ENCODE assay signal across 23 cellular contexts in the genomic region with DNA sequence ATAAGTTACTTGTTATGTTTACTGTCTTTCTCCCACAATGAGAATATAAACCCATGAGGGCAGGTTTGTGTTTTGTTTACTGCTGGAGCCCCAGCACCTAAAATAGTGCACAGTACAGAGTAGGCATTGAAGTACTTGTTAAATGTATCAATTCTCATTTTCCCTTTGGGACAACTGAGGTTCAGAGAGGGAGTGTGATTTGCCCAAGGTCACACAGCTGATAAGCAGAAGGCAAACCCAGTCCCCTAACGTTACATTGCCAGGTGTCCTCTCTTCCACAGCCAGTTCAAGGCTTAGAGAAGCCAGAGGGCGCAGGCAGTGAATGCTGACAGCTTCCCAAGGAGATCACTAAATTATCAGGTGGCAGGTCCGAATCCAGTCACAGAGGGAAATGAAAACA. TPM values are rescaled to one million over a fixed set of nuclear protein-coding genes. Genes with fewer than 3 reads are reported as not detected.
"Had no signal": no experiment of that assay in that cellular context is flagged by ENCODE, and none has a peak within 500 bp of the region (broad histone marks: within the 10 kb centered on the region; RNA-seq: fewer than 3 reads in every experiment).

No MANE protein-coding gene starts in this region.

- H3K9me3 ChIP-seq: thyroid gland had no signal

- H3K4me1 Mint-ChIP-seq: mesothelial cell of epicardium had no signal

- H3K27me3 ChIP-seq: foreskin keratinocyte, hepatocyte, thyroid gland had no signal

- DNase-seq: activated gamma-delta T cell treated with Interleukin-2 at 50 U/mL for 16 hours; activated naive CD8-positive, alpha-beta T cell treated with anti-CD3 and anti-CD28 coated beads for 36 hours; activated T-cell treated with anti-CD3 and anti-CD28 coated beads, Interleukin-2, amount 50 U/mL, for 48 hours; anterior cingulate cortex; caudate nucleus; foreskin keratinocyte; nephron progenitor cell; occipital lobe; retina; stimulated activated CD4-positive, alpha-beta T cell treated with anti-CD3 and anti-CD28 coated beads, Interleukin-12 subunit alpha, Interleukin-12 subunit beta, amount 100 ng/mL, for 4 hours; stimulated activated CD4-positive, alpha-beta T cell treated with anti-CD3 and anti-CD28 coated beads, Interleukin-1b, Interleukin-23, amount 100 ng/mL, for 48 hours; stimulated activated CD8-positive, alpha-beta memory T cell treated with anti-CD3 and anti-CD28 coated beads, Interleukin-4, amount 100 ng/mL, for 48 hours; stimulated activated naive CD4-positive, alpha-beta T cell treated with Interleukin-2 at 50 U/mL for 16 hours; SW 1271 had no signal

- H3K4me3 ChIP-seq: hepatocyte, thyroid gland had no signal

- H3K27ac ChIP-seq: foreskin keratinocyte, hepatocyte, thyroid gland had no signal

- H3K27me3 Mint-ChIP-seq: activated naive CD8-positive, alpha-beta T cell treated with anti-CD3 and anti-CD28 coated beads for 36 hours; brain had no signal

- ATAC-seq: foreskin keratinocyte had no signal

- H3K4me2 ChIP-seq: hepatocyte had no signal

- H2AFZ ChIP-seq: hepatocyte had no signal

- H3K79me2 ChIP-seq: hepatocyte had no signal

- H3K9me3 Mint-ChIP-seq: activated naive CD8-positive, alpha-beta T cell treated with anti-CD3 and anti-CD28 coated beads for 36 hours; brain; mesothelial cell of epicardium; nephron progenitor cell had no signal

- H3K27ac Mint-ChIP-seq: activated naive CD8-positive, alpha-beta T cell treated with anti-CD3 and anti-CD28 coated beads for 36 hours; mesothelial cell of epicardium; nephron progenitor cell had no signal

- H3K4me3 Mint-ChIP-seq: activated naive CD8-positive, alpha-beta T cell treated with anti-CD3 and anti-CD28 coated beads for 36 hours; brain; mesothelial cell of epicardium; nephron progenitor cell had no signal

RNA-seq across cellular contexts. Expression of a gene that starts 30.2 kb away (rescaled TPM):
- total RNA-seq: epithelial cell of proximal tubule, fibroblast of lung, foreskin keratinocyte, hepatocyte, lung microvascular endothelial cell, mesothelial cell of epicardium, posterior vena cava, subcutaneous adipose tissue had no signal
- polyA plus RNA-seq: fibroblast of lung had no signal
